8 cellular contexts compared by ENCODE assay signal in the genomic region with DNA sequence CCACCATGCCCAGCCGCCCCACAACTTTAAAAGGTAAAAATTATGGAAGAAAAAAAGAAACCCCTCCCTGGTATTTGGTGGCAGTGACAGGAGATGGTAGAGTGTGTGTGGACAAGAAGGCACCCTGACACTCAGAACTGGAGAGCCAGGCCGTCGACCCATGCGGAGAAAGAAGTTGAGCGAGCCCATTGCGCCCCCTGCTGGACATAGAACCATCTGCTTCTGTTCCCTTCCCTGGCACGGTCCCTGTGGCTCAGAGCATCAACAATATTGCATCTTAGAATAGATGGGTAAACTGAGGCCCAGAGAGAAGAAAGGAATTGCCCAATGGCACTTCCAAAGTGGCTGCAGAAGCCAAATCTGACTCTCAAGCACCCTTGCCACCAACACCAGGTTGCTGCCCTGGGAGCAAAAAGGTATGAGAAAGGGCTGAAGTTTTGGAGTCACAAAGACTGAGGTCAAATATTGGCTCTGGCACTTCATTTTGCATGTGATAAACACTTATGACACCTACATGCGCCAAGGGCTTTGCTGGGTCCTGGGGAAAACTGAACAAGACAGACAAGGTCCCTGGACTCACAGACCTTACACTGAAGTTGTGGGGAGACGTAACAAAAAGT. TPM values are rescaled to one million over a fixed set of nuclear protein-coding genes. Genes with fewer than 3 reads are reported as not detected.
DNase-seq lines count a peak whose midpoint lies in the region; ATAC-seq, FAIRE-seq and TF ChIP-seq lines count a peak whose summit lies in the region.

No MANE protein-coding gene starts in this region.

- H3K4me3 ChIP-seq in bronchial epithelial cell (ENCODE audit: low read depth, low read length), result no peak overlapping the region

- ATAC-seq in activated B cell treated with CpG ODN at 0.5 μM for 24 hours (ENCODE audit: low read depth), result peak; percentile 70
- no peak for ATAC-seq in GM18870 (IDR thresholded peaks at IDR 0.05; ENCODE audit: unreplicated experiment)

- peaks cover 26% of the 10 kb centered on the region for H3K36me3 Mint-ChIP-seq in activated B cell treated with CpG ODN at 0.5 μM for 24 hours (ENCODE audit: low read depth)

- DNase-seq in NCI-H2081 (lab: John Stamatoyannopoulos, UW) (peak; percentile 61 to 83), NCI-H2081 treated with DMSO at 0.1 percent for 48 hours (lab: John Stamatoyannopoulos, UW) (no peak), NCI-H2171 (lab: John Stamatoyannopoulos, UW) (peak; percentile 78), activated B cell treated with CpG ODN at 0.5 μM for 24 hours (peak; percentile 44), bronchial epithelial cell (ENCODE audit: low read depth) (peak; percentile 38), kidney glomerular epithelial cell (lab: John Stamatoyannopoulos, UW) (peak; percentile 58)
- DNase-seq in stimulated activated CD4-positive, alpha-beta T cell treated with anti-CD3 and anti-CD28 coated beads, Interleukin-2, amount 100 ng/mL, for 48 hours, result peak; percentile 78 to 85

- CTCF ChIA-PET in activated B cell treated with CpG ODN at 0.5 μM for 24 hours (lab: Charles Lee), result interaction anchor here (0.8 to 1.6 kb wide), 8 partner anchors 9 to 249 kb away, joined by 4 to 9 read pairs (median 4); a partner anchor contains a TSS

- no peaks in the 10 kb centered on the region for H3K4me1 Mint-ChIP-seq in activated B cell treated with CpG ODN at 0.5 μM for 24 hours

- no peaks in the 10 kb centered on the region for H3K9me3 Mint-ChIP-seq in activated B cell treated with CpG ODN at 0.5 μM for 24 hours

- TF ChIP-seq CTCF in activated B cell treated with CpG ODN at 0.5 μM for 24 hours (IDR thresholded peaks at IDR 0.05) (no peak), bronchial epithelial cell (IDR thresholded peaks at IDR 0.05; ENCODE audit: insufficient read depth, low read length, severe bottlenecking) (peak; percentile 92)

- intact Hi-C loops in activated B cell treated with CpG ODN at 0.5 μM for 24 hours (cut with micrococcal nuclease), result loop anchor here (1.0 to 5.0 kb wide), 3 partner anchors 22 to 49 kb away; no protein-coding TSS in a partner anchor

- H3K4me3 Mint-ChIP-seq in activated B cell treated with CpG ODN at 0.5 μM for 24 hours, result no peak overlapping the region

- POLR2A ChIA-PET in activated B cell treated with CpG ODN at 0.5 μM for 24 hours (lab: Charles Lee), result interaction anchor here (0.6 to 0.9 kb wide), 3 partner anchors 21 to 235 kb away, joined by 3 to 7 read pairs (median 3); a partner anchor contains a TSS

- H3K36me3 ChIP-seq in bronchial epithelial cell (ENCODE audit: control insufficient read depth, insufficient read depth, low read length), result peaks cover 2% of the 10 kb centered on the region

- H3K27me3 ChIP-seq in bronchial epithelial cell (ENCODE audit: control insufficient read depth, insufficient read depth, low read length), result no peaks in the 10 kb centered on the region

- H3K27me3 Mint-ChIP-seq in activated B cell treated with CpG ODN at 0.5 μM for 24 hours, result no peaks in the 10 kb centered on the region

- H3K27ac Mint-ChIP-seq in activated B cell treated with CpG ODN at 0.5 μM for 24 hours, result no peak overlapping the region

- FAIRE-seq in bronchial epithelial cell (lab: Jason Lieb, UNC), result no peak

RNA-seq across cellular contexts. Expression of a gene that starts 8.6 kb away (rescaled TPM):
- total RNA-seq in activated B cell treated with CpG ODN at 0.5 μM for 24 hours, result 62.6 and 74.3 TPM in 2 replicates
- 38.5 and 43.7 TPM in 2 replicates for total RNA-seq in bronchial epithelial cell

RNA-seq across cellular contexts. Expression of a gene that starts 9.3 kb away (rescaled TPM):
- total RNA-seq in activated B cell treated with CpG ODN at 0.5 μM for 24 hours, result not detected in 2 replicates
- not detected in 2 replicates for total RNA-seq in bronchial epithelial cell

RNA-seq across cellular contexts. Expression of a gene that starts 36.6 kb away (rescaled TPM):
- 8.5 and 9.1 TPM in 2 replicates for total RNA-seq in activated B cell treated with CpG ODN at 0.5 μM for 24 hours
- 10.4 and 11.6 TPM in 2 replicates for total RNA-seq in bronchial epithelial cell

RNA-seq across cellular contexts. Expression of a gene that starts 50.1 kb away (rescaled TPM):
- 62.2 and 63.3 TPM in 2 replicates for total RNA-seq in activated B cell treated with CpG ODN at 0.5 μM for 24 hours
- total RNA-seq in bronchial epithelial cell, result 45.0 and 70.0 TPM in 2 replicates

RNA-seq across cellular contexts. Expression of a gene that starts 58.5 kb away (rescaled TPM):
- total RNA-seq in activated B cell treated with CpG ODN at 0.5 μM for 24 hours (13.5 and 17.1 TPM in 2 replicates), bronchial epithelial cell (1.9 and 2.1 TPM in 2 replicates)
